23 cellular contexts compared by ENCODE assay signal in genomic region chr21:31351973-31352372, GRCh38. TPM values are rescaled to one million over a fixed set of nuclear protein-coding genes. Genes with fewer than 3 reads are reported as not detected.
DNase-seq lines count a peak whose midpoint lies in the region; ATAC-seq and TF ChIP-seq lines count a peak whose summit lies in the region.
"Had no signal": no experiment of that assay in that cellular context is flagged by ENCODE, and none has a peak within 500 bp of the region (broad histone marks: within the 10 kb centered on the region; RNA-seq: fewer than 3 reads in every experiment).

No MANE protein-coding gene starts in this region.

- no peak overlapping the region for H2AFZ ChIP-seq in SK-N-SH (ENCODE audit: low read depth)
- H2AFZ ChIP-seq in PC-9, result no peak overlapping the region

- peaks cover 0 to 8% of the 10 kb centered on the region in 2 experiments; a peak in 2 of 4 replicates for H3K4me1 ChIP-seq in SK-N-SH (ENCODE audit: control insufficient read depth in 1 of 2, insufficient read depth in 2 of 2, low read depth in 1 of 2, low read length in 1 of 2)
- peaks cover 71% of the 10 kb centered on the region for H3K4me1 ChIP-seq in PC-9 (replicated peaks; ENCODE audit: insufficient read depth)
- peaks cover 26% of the 10 kb centered on the region for H3K4me1 ChIP-seq in foreskin keratinocyte
- H3K4me1 ChIP-seq: left ventricle myocardium inferior had no signal

- H3K27me3 ChIP-seq in SK-N-SH (ENCODE audit: insufficient read depth) (no peaks in the 10 kb centered on the region; the same call in 1 of the 2 replicates), PC-9 (ENCODE audit: insufficient read depth, low read depth) (no peaks in the 10 kb centered on the region), foreskin keratinocyte (no peaks in the 10 kb centered on the region)
- no peaks in the 10 kb centered on the region for H3K27me3 ChIP-seq in CD4-positive, alpha-beta T cell (ENCODE audit: control insufficient read depth, insufficient read depth, low read length)
- H3K27me3 ChIP-seq: neutrophil, right lobe of liver, suprapubic skin had no signal

- ATAC-seq in SK-N-SH treated with all-trans-retinoic acid at 6 μM for 48 hours (no peak), foreskin keratinocyte (no peak), HG03354 (IDR thresholded peaks at IDR 0.05; ENCODE audit: poor library complexity, severe bottlenecking, unreplicated experiment) (no peak), HG03439 (IDR thresholded peaks at IDR 0.05; ENCODE audit: unreplicated experiment) (no peak)
- ATAC-seq in CD4-positive, alpha-beta T cell (ENCODE audit: poor library complexity), result no peak
- ATAC-seq: GM12878, HepG2, right lobe of liver had no signal

- H3K9me2 ChIP-seq in SK-N-SH, result no peaks in the 10 kb centered on the region
- no peaks in the 10 kb centered on the region for H3K9me2 ChIP-seq in PC-9 (ENCODE audit: insufficient read depth)

- no peak overlapping the region for H3K4me3 ChIP-seq in SK-N-SH (ENCODE audit: low read depth in 2 of 2, low read length in 1 of 2)
- no peak overlapping the region for H3K4me3 ChIP-seq in PC-9
- H3K4me3 ChIP-seq: GM12878, left ventricle myocardium inferior, right lobe of liver, suprapubic skin had no signal

- peaks cover 8% of the 10 kb centered on the region for H3F3A ChIP-seq in SK-N-SH (replicated peaks; ENCODE audit: insufficient read depth)
- H3F3A ChIP-seq in PC-9 (ENCODE audit: insufficient read depth, low read depth), result peaks cover 60% of the 10 kb centered on the region

- H3K36me3 Mint-ChIP-seq in CD4-positive, alpha-beta T cell (ENCODE audit: low read depth), result no peaks in the 10 kb centered on the region
- H3K36me3 Mint-ChIP-seq: immature natural killer cell had no signal

- TF ChIP-seq CTCF in SK-N-SH (IDR thresholded peaks at IDR 0.05), result no peak
- TF ChIP-seq CTCF in CD4-positive, alpha-beta T cell (IDR thresholded peaks at IDR 0.05), result no peak
- TF ChIP-seq CTCF in PC-9 (conservative IDR thresholded peaks at IDR 0.05), result no peak
- no peak for TF ChIP-seq CTCF in foreskin keratinocyte (conservative IDR thresholded peaks at IDR 0.05)

- H3K79me2 ChIP-seq in SK-N-SH (ENCODE audit: insufficient read depth) (no peaks in the 10 kb centered on the region), PC-9 (ENCODE audit: low read depth) (no peaks in the 10 kb centered on the region)

- no peak for TF ChIP-seq EP300 in SK-N-SH (IDR thresholded peaks at IDR 0.05; ENCODE audit: borderline replicate concordance in 1 of 2, low read depth in 1 of 2, low read length in 1 of 2)

- H3K9me3 ChIP-seq in SK-N-SH, result no peaks in the 10 kb centered on the region
- H3K9me3 ChIP-seq in CD4-positive, alpha-beta T cell (ENCODE audit: control insufficient read depth, low read length), result no peaks in the 10 kb centered on the region
- no peaks in the 10 kb centered on the region for H3K9me3 ChIP-seq in PC-9 (ENCODE audit: insufficient read depth, low read depth)
- H3K9me3 ChIP-seq: left ventricle myocardium inferior, neutrophil, right lobe of liver, suprapubic skin had no signal

- H3K4me2 ChIP-seq in SK-N-SH (no peak overlapping the region), PC-9 (peak overlapping the region; percentile 22; the same call in 1 of the 2 replicates)

- CTCF ChIA-PET in SK-N-SH (lab: Yijun Ruan, JAX) (interaction anchor here (2.7 kb wide), 1 partner anchor 229 kb away, joined by 12 read pairs; no protein-coding TSS in a partner anchor), PC-9 (lab: Charles Lee) (no interaction called here)
- CTCF ChIA-PET in CD4-positive, alpha-beta T cell (lab: Charles Lee), result no interaction called here

- TF ChIP-seq RAD21 in SK-N-SH (IDR thresholded peaks at IDR 0.05; ENCODE audit: low read length), result no peak

- POLR2A ChIA-PET in SK-N-SH (lab: Yijun Ruan, JAX) (no interaction called here), PC-9 (lab: Charles Lee; ENCODE audit: unreplicated experiment) (interaction anchor here (0.6 kb wide), 1 partner anchor 91 kb away, joined by 8 read pairs; no protein-coding TSS in a partner anchor)
- POLR2A ChIA-PET in CD4-positive, alpha-beta T cell (lab: Charles Lee), result interaction anchor here (0.6 to 3.2 kb wide), 3 partner anchors 9 to 46 kb away, joined by 3 to 12 read pairs (median 3); partner anchors contain the start of gene TIAM1

- intact Hi-C loops in CD4-positive, alpha-beta T cell (cut with DNase I, micrococcal nuclease), result loop anchor here in 1 of 2 experiments (5.0 kb wide), 2 partner anchors 45 to 155 kb away; no protein-coding TSS in a partner anchor
- intact Hi-C loops in PC-9 (cut with micrococcal nuclease; ENCODE audit: unreplicated experiment), result loop anchor here (1.0 kb wide), 2 partner anchors 133 to 150 kb away; no protein-coding TSS in a partner anchor

- BruUV-seq in PC-9 (replicated peaks; lab: Mats Ljungman, UMichigan), result no TSS peak

- DNase-seq in SK-N-SH, result no peak
- DNase-seq in CD4-positive, alpha-beta T cell, result no peak
- peak in 1 of 2 experiments; percentile 62 for DNase-seq in PC-9
- DNase-seq in foreskin keratinocyte, result peak in 1 of 2 donors; percentile 53
- no peak for DNase-seq in NCI-H2227 (lab: John Stamatoyannopoulos, UW; ENCODE audit: unreplicated experiment)
- DNase-seq: hypothalamus; immature natural killer cell; Kasumi-1; left ventricle myocardium inferior; MV-4-11; NCI-H2171 treated with DMSO at 0.1 percent for 48 hours; right lobe of liver; stimulated activated CD4-positive, alpha-beta T cell treated with anti-CD3 and anti-CD28 coated beads, Interleukin-12 subunit alpha, Interleukin-12 subunit beta, amount 100 ng/mL, for 4 hours; stimulated activated CD4-positive, alpha-beta T cell treated with anti-CD3 and anti-CD28 coated beads, Interleukin-4, amount 100 ng/mL, for 1 hour had no signal

- peaks cover 49% of the 10 kb centered on the region for H3K4me1 Mint-ChIP-seq in CD4-positive, alpha-beta T cell (ENCODE audit: low read depth)

- no peaks in the 10 kb centered on the region for H3K27me3 Mint-ChIP-seq in CD4-positive, alpha-beta T cell

- no peak overlapping the region for H3K4me3 Mint-ChIP-seq in CD4-positive, alpha-beta T cell
- H3K4me3 Mint-ChIP-seq: dendritic cell treated with granulocyte-macrophage colony-stimulating factor and Interleukin-4, amounts not matched to agents 40 ng/mL and 50 ng/mL, for 4 days had no signal

- H4K20me1 ChIP-seq in SK-N-SH (ENCODE audit: insufficient read depth), result no peaks in the 10 kb centered on the region
- H4K20me1 ChIP-seq in PC-9 (ENCODE audit: insufficient read depth), result no peaks in the 10 kb centered on the region

- H3K36me3 ChIP-seq in SK-N-SH (replicated peaks in 1 of 2; ENCODE audit: control insufficient read depth in 1 of 2, insufficient read depth in 2 of 2, low read length in 1 of 2) (no peaks in the 10 kb centered on the region), PC-9 (ENCODE audit: low read depth) (no peaks in the 10 kb centered on the region)
- H3K36me3 ChIP-seq: left ventricle myocardium inferior, neutrophil, right lobe of liver, suprapubic skin had no signal

- WGBS in SK-N-SH (ENCODE audit: low lambda C conversion rate), result 44% methylated on average over 3 of the region's 3 CpGs

- H3K27ac ChIP-seq in SK-N-SH (ENCODE audit: low read depth in 2 of 2, low read length in 1 of 2) (no peak overlapping the region), PC-9 (peak overlapping the region; percentile 81), foreskin keratinocyte (peak overlapping the region; percentile 80)
- no peak overlapping the region for H3K27ac ChIP-seq in CD4-positive, alpha-beta T cell (ENCODE audit: low read depth, low read length)
- H3K27ac ChIP-seq: 22Rv1, left ventricle myocardium inferior, neutrophil, right lobe of liver, suprapubic skin had no signal

- H3K9me3 Mint-ChIP-seq in CD4-positive, alpha-beta T cell, result peaks cover 3% of the 10 kb centered on the region

- H3K27ac Mint-ChIP-seq in CD4-positive, alpha-beta T cell, result peak overlapping the region; percentile 44
- H3K27ac Mint-ChIP-seq: dendritic cell treated with granulocyte-macrophage colony-stimulating factor and Interleukin-4, amounts not matched to agents 40 ng/mL and 50 ng/mL, for 4 days had no signal

- H3K9ac ChIP-seq in SK-N-SH, result no peak overlapping the region

TF ChIP-seq in SK-N-SH treated with all-trans-retinoic acid at 6 μM for 48 hours, 23 proteins besides CTCF, POLR2A, EP300 and RAD21 (continues in another document):
- TF ChIP-seq ZNF8 (CRISPR knock-in tag; IDR thresholded peaks at IDR 0.05) (peak; percentile 19; the same call in 1 of the 2 replicates), POU6F1 (CRISPR knock-in tag; IDR thresholded peaks at IDR 0.05; ENCODE audit: borderline replicate concordance, low read depth) (no peak)

TF ChIP-seq in SK-N-SH, 30 proteins besides CTCF, POLR2A, EP300 and RAD21:
- TF ChIP-seq RCOR1 (IDR thresholded peaks at IDR 0.05; ENCODE audit: low read length), result no peak
- TF ChIP-seq MXI1 (IDR thresholded peaks at IDR 0.05; ENCODE audit: low read depth, low read length), result no peak
- TF ChIP-seq SIN3A (IDR thresholded peaks at IDR 0.05; ENCODE audit: borderline replicate concordance, low read depth, low read length), result no peak

RNA-seq across cellular contexts. Expression of gene TIAM1, which starts 7.9 kb away (rescaled TPM):
- polyA plus RNA-seq in SK-N-SH (2012; rRNA removed) (1.7 and 2.4 TPM in 2 replicates), foreskin keratinocyte (3.6 and 4.6 TPM in 2 replicates)
- 1.3 and 2.1 TPM in 2 replicates for polyA plus RNA-seq in SK-N-SH (2012; cell fraction: cytosol; rRNA removed)
- polyA plus RNA-seq in SK-N-SH (2012; cell fraction: nucleus; rRNA removed), result 2.1 and 2.7 TPM in 2 replicates
- 10 to 100 TPM; 39.6 to 39.8 TPM for total RNA-seq in CD4-positive, alpha-beta T cell
- total RNA-seq in PC-9 (2021) (19.7 and 22.5 TPM in 2 replicates), foreskin keratinocyte (13.1 and 14.6 TPM in 2 replicates)

Comparison
In these comparisons a context has a peak if more than half of its experiments do, and no peak if none do; other contexts are left out.
1. H3K27ac ChIP-seq: peak in PC-9 (single experiment) and foreskin keratinocyte (single experiment); none in SK-N-SH (0 of 2) and CD4-positive, alpha-beta T cell (single experiment).